In the genomic region with DNA sequence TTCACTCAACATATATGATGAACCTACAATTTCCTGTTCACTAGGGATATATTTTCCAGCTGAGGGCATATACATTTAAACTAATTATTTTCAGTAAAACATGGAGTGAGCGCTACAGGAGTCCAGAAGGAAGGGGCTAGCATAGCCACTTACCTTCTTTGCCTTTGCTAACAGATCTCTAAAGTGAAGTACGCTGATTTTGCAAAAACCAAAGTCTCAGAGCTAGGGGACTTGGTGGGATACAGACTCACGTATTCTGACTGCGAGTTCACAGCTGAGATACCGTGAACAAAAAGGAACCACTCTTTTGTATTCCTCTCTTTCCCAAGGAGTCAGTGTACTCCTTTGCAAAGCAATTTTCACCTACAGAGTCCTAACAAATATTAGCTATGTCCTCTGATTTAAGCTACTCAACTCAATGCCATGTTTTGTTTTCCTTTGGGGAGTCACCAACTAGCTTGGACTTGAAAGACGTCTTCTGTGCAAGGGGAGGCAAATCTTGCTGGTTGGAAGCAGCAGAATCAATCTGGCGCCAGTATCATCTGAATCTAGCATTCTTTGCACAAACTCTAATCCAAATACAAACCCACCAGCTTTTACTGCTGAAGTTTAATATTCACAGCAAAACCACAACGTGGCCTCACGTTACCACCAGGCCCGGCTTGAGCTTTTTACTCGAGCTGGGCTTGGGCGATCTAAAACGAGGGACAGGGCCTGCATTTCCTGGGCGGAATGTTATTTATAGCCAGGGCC, we compare ENCODE assay signal across 8 cellular contexts. TPM values are rescaled to one million over a fixed set of nuclear protein-coding genes. Genes with fewer than 3 reads are reported as not detected.
DNase-seq lines count a peak whose midpoint lies in the region; ATAC-seq and TF ChIP-seq lines count a peak whose summit lies in the region.

No MANE protein-coding gene starts in this region.

- peaks cover 19 to 36% of the 10 kb centered on the region in 2 donors for H3K36me3 Mint-ChIP-seq in CD4-positive, alpha-beta memory T cell
- H3K36me3 Mint-ChIP-seq in dendritic cell treated with granulocyte-macrophage colony-stimulating factor and Interleukin-4, amounts not matched to agents 40 ng/mL and 50 ng/mL, for 4 days (ENCODE audit: low read depth), result peaks cover 29% of the 10 kb centered on the region
- H3K36me3 Mint-ChIP-seq in naive thymus-derived CD8-positive, alpha-beta T cell, result peaks cover 4 to 30% (median 10%) of the 10 kb centered on the region in 3 donors

- CTCF ChIA-PET in CD4-positive, alpha-beta memory T cell (lab: Charles Lee; ENCODE audit: partially characterized antibody), result interaction anchor here (0.6 to 4.4 kb wide), 27 partner anchors 8 to 640 kb away, joined by 3 to 20 read pairs (median 4); partner anchors contain the start of genes MEIG1 and SUV39H2

- peak overlapping the region; percentile 89 to 97 (median 94) for H3K4me3 Mint-ChIP-seq in CD4-positive, alpha-beta memory T cell
- peak overlapping the region; percentile 96 for H3K4me3 Mint-ChIP-seq in dendritic cell treated with granulocyte-macrophage colony-stimulating factor and Interleukin-4, amounts not matched to agents 40 ng/mL and 50 ng/mL, for 4 days
- H3K4me3 Mint-ChIP-seq in naive thymus-derived CD8-positive, alpha-beta T cell, result peak overlapping the region; percentile 88 to 99 (median 94)

- no peaks in the 10 kb centered on the region for H3K9me3 ChIP-seq in CD4-positive, alpha-beta memory T cell (ENCODE audit: control insufficient read depth in 1 of 2, low read length in 2 of 2)

- no peaks in the 10 kb centered on the region for H3K9me3 Mint-ChIP-seq in CD4-positive, alpha-beta memory T cell
- H3K9me3 Mint-ChIP-seq in dendritic cell treated with granulocyte-macrophage colony-stimulating factor and Interleukin-4, amounts not matched to agents 40 ng/mL and 50 ng/mL, for 4 days, result no peaks in the 10 kb centered on the region
- H3K9me3 Mint-ChIP-seq in naive thymus-derived CD8-positive, alpha-beta T cell, result no peaks in the 10 kb centered on the region

- peak overlapping the region; percentile 91 for H3K27ac ChIP-seq in CD4-positive, alpha-beta memory T cell (ENCODE audit: low read depth, low read length)

- intact Hi-C loops in CD4-positive, alpha-beta memory T cell (cut with micrococcal nuclease), result loop anchor here (1.0 to 5.0 kb wide), 4 partner anchors 250 to 1050 kb away; no protein-coding TSS in a partner anchor
- intact Hi-C loops in dendritic cell treated with granulocyte-macrophage colony-stimulating factor and Interleukin-4, amounts not matched to agents 40 ng/mL and 50 ng/mL, for 4 days (cut with micrococcal nuclease), result loop anchor here (5.0 kb wide), 2 partner anchors 260 to 300 kb away; partner anchors contain the start of gene RPP38
- intact Hi-C loops in posterior vena cava (cut with DNase I), result no loop called here

- H3K36me3 ChIP-seq in CD4-positive, alpha-beta memory T cell (ENCODE audit: insufficient read depth, low read length), result peaks cover 9% of the 10 kb centered on the region

- POLR2A ChIA-PET in CD4-positive, alpha-beta memory T cell (lab: Charles Lee; ENCODE audit: partially characterized antibody), result interaction anchor here (1.0 to 3.1 kb wide), 33 partner anchors 11 to 652 kb away, joined by 3 to 56 read pairs (median 6); partner anchors contain the start of genes DCLRE1C, MEIG1, NMT2 and SUV39H2
- POLR2A ChIA-PET in naive thymus-derived CD8-positive, alpha-beta T cell (lab: Charles Lee), result interaction anchor here (0.5 to 4.1 kb wide), 30 partner anchors 8 to 1488 kb away, joined by 3 to 30 read pairs (median 5); partner anchors contain the start of genes DCLRE1C, MEIG1 and SUV39H2

- H3K27ac Mint-ChIP-seq in CD4-positive, alpha-beta memory T cell, result peak overlapping the region; percentile 86 to 99 (median 98)
- peak overlapping the region; percentile 95 for H3K27ac Mint-ChIP-seq in dendritic cell treated with granulocyte-macrophage colony-stimulating factor and Interleukin-4, amounts not matched to agents 40 ng/mL and 50 ng/mL, for 4 days
- H3K27ac Mint-ChIP-seq in naive thymus-derived CD8-positive, alpha-beta T cell, result peak overlapping the region; percentile 95 to 99 (median 98)

- no peak for ATAC-seq in naive thymus-derived CD8-positive, alpha-beta T cell

- H3K4me3 ChIP-seq in CD4-positive, alpha-beta memory T cell (ENCODE audit: low read length in 2 of 2), result peak overlapping the region; percentile 1 to 68
- H3K4me3 ChIP-seq in NB4 (ENCODE audit: low read depth, low read length), result peak overlapping the region; percentile 67

- H3K4me1 ChIP-seq in CD4-positive, alpha-beta memory T cell (ENCODE audit: insufficient read depth, low read length), result peaks cover 26% of the 10 kb centered on the region

- no peak for TF ChIP-seq CTCF in NB4 (IDR thresholded peaks at IDR 0.05; ENCODE audit: low read depth, low read length)

- no peaks in the 10 kb centered on the region for H3K27me3 ChIP-seq in CD4-positive, alpha-beta memory T cell (ENCODE audit: insufficient read depth, low read length)

- no peak for TF ChIP-seq POLR2A in NB4 (IDR thresholded peaks at IDR 0.05; ENCODE audit: extremely low read depth, insufficient read length)

- H3K4me1 Mint-ChIP-seq in CD4-positive, alpha-beta memory T cell, result peaks cover 14 to 33% (median 26%) of the 10 kb centered on the region in 4 donors
- H3K4me1 Mint-ChIP-seq in dendritic cell treated with granulocyte-macrophage colony-stimulating factor and Interleukin-4, amounts not matched to agents 40 ng/mL and 50 ng/mL, for 4 days (ENCODE audit: low read depth), result peaks cover 8% of the 10 kb centered on the region
- H3K4me1 Mint-ChIP-seq in naive thymus-derived CD8-positive, alpha-beta T cell, result peaks cover 10 to 36% (median 26%) of the 10 kb centered on the region in 4 donors

- H3K27me3 Mint-ChIP-seq in CD4-positive, alpha-beta memory T cell, result no peaks in the 10 kb centered on the region
- H3K27me3 Mint-ChIP-seq in dendritic cell treated with granulocyte-macrophage colony-stimulating factor and Interleukin-4, amounts not matched to agents 40 ng/mL and 50 ng/mL, for 4 days, result no peaks in the 10 kb centered on the region
- H3K27me3 Mint-ChIP-seq in naive thymus-derived CD8-positive, alpha-beta T cell, result no peaks in the 10 kb centered on the region

- DNase-seq in CD4-positive, alpha-beta memory T cell, result peak in 1 of 5 donors; percentile 3
- DNase-seq in NB4 (ENCODE audit: low read depth), result peak; percentile 1
- DNase-seq in naive thymus-derived CD8-positive, alpha-beta T cell, result no peak
- no peak for DNase-seq in SK-N-DZ (ENCODE audit: low spot score)
- DNase-seq in posterior vena cava (ENCODE audit: low spot score), result no peak
- DNase-seq in activated gamma-delta T cell treated with Interleukin-2 at 50 U/mL for 16 hours, result no peak
- no peak for DNase-seq in SKM-1 (lab: John Stamatoyannopoulos, UW; ENCODE audit: unreplicated experiment)

RNA-seq across cellular contexts. Expression of gene CDNF, which starts 0.7 kb away (rescaled TPM):
- 1 to 10 TPM; 1.7 to 2.5 TPM for total RNA-seq in CD4-positive, alpha-beta memory T cell
- polyA plus RNA-seq in CD4-positive, alpha-beta memory T cell, result 1 to 10 TPM in 1 of 2 donors, under 1 TPM in 1; 0.94 to 1.8 TPM
- total RNA-seq in naive thymus-derived CD8-positive, alpha-beta T cell, result 1 to 10 TPM; 4.9 to 6.2 TPM
- polyA plus RNA-seq in naive thymus-derived CD8-positive, alpha-beta T cell, result 1 to 10 TPM; 1.4 to 2.6 (median 2.2) TPM
- polyA plus RNA-seq in SK-N-DZ (2014; cell fraction: cytosol; rRNA removed), result 0.90 and 1.8 TPM in 2 replicates
- polyA plus RNA-seq in SK-N-DZ (2014; cell fraction: nucleus; rRNA removed), result 2.2 and 2.4 TPM in 2 replicates
- 1 to 10 TPM in 1 of 2 donors, under 1 TPM in 1; 0.95 to 1.8 TPM for total RNA-seq in posterior vena cava

RNA-seq across cellular contexts. Expression of gene HSPA14, which starts 0.9 kb away (rescaled TPM):
- total RNA-seq in CD4-positive, alpha-beta memory T cell, result 10 to 100 TPM; 16.0 to 17.7 TPM
- polyA plus RNA-seq in CD4-positive, alpha-beta memory T cell, result 10 to 100 TPM; 17.4 to 18.7 TPM
- 10 to 100 TPM; 16.7 to 18.1 TPM for total RNA-seq in naive thymus-derived CD8-positive, alpha-beta T cell
- 10 to 100 TPM; 15.1 to 18.9 (median 17.6) TPM for polyA plus RNA-seq in naive thymus-derived CD8-positive, alpha-beta T cell
- polyA plus RNA-seq in SK-N-DZ (2014; cell fraction: cytosol; rRNA removed), result 25.5 and 30.1 TPM in 2 replicates
- 27.5 and 32.7 TPM in 2 replicates for polyA plus RNA-seq in SK-N-DZ (2014; cell fraction: nucleus; rRNA removed)
- 10 to 100 TPM in 1 of 2 donors, 1 to 10 TPM in 1; 9.9 to 13.9 TPM for total RNA-seq in posterior vena cava

RNA-seq across cellular contexts. Expression of gene MSANTD7, which starts 0.9 kb away (rescaled TPM):
- 10 to 100 TPM; 16.2 to 17.0 TPM for total RNA-seq in CD4-positive, alpha-beta memory T cell
- polyA plus RNA-seq in CD4-positive, alpha-beta memory T cell, result 1 to 10 TPM; 6.5 to 8.3 TPM
- 10 to 100 TPM; 13.6 to 15.3 TPM for total RNA-seq in naive thymus-derived CD8-positive, alpha-beta T cell
- polyA plus RNA-seq in naive thymus-derived CD8-positive, alpha-beta T cell, result 1 to 10 TPM; 4.6 to 9.9 (median 9.2) TPM
- 13.6 and 18.5 TPM in 2 replicates for polyA plus RNA-seq in SK-N-DZ (2014; cell fraction: cytosol; rRNA removed)
- polyA plus RNA-seq in SK-N-DZ (2014; cell fraction: nucleus; rRNA removed), result 10.4 and 10.7 TPM in 2 replicates
- 1 to 10 TPM; 5.9 to 8.8 TPM for total RNA-seq in posterior vena cava

RNA-seq across cellular contexts. Expression of gene SUV39H2, which starts 41.5 kb away (rescaled TPM):
- total RNA-seq in CD4-positive, alpha-beta memory T cell, result 1 to 10 TPM; 5.0 to 5.7 TPM
- 1 to 10 TPM; 4.4 to 6.1 TPM for polyA plus RNA-seq in CD4-positive, alpha-beta memory T cell
- 1 to 10 TPM; 3.9 to 4.4 TPM for total RNA-seq in naive thymus-derived CD8-positive, alpha-beta T cell
- 1 to 10 TPM; 2.8 to 8.6 (median 3.7) TPM for polyA plus RNA-seq in naive thymus-derived CD8-positive, alpha-beta T cell
- 25.0 and 27.8 TPM in 2 replicates for polyA plus RNA-seq in SK-N-DZ (2014; cell fraction: cytosol; rRNA removed)
- 21.2 and 23.3 TPM in 2 replicates for polyA plus RNA-seq in SK-N-DZ (2014; cell fraction: nucleus; rRNA removed)
- 1 to 10 TPM; 7.5 to 9.3 TPM for total RNA-seq in posterior vena cava

Comparison
In these comparisons a context has a peak if more than half of its experiments do, and no peak if none do; other contexts are left out.
1. intact Hi-C loops: an anchor here in CD4-positive, alpha-beta memory T cell (1.0 to 5.0 kb wide) and dendritic cell treated with granulocyte-macrophage colony-stimulating factor and Interleukin-4, amounts not matched to agents 40 ng/mL and 50 ng/mL, for 4 days (5.0 kb wide); none called in posterior vena cava.